1 cellular context compared by ENCODE assay signal in genomic region chr22:22076937-22077703, GRCh38.
TF ChIP-seq lines count a peak whose summit lies in the region.

No MANE protein-coding gene starts in this region.

TF ChIP-seq in K562, 482 proteins besides CTCF, POLR2A, EP300 and RAD21 (continued from another document):
- TF ChIP-seq ELK3 (CRISPR knock-in tag; IDR thresholded peaks at IDR 0.05), result peak; percentile 16; the same call in 1 of the 2 replicates
- TF ChIP-seq CREM (IDR thresholded peaks at IDR 0.05; ENCODE audit: low read depth), result no peak
- TF ChIP-seq PCBP1 (IDR thresholded peaks at IDR 0.05; ENCODE audit: low read depth, low read length, poor library complexity, severe bottlenecking), result no peak
- TF ChIP-seq RBFOX2 (IDR thresholded peaks at IDR 0.05; ENCODE audit: low read depth, low read length), result no peak
- no peak for TF ChIP-seq CHD1 (IDR thresholded peaks at IDR 0.05; ENCODE audit: low read length)
- TF ChIP-seq SNRNP70 (optimal IDR thresholded peaks at IDR 0.05; ENCODE audit: low read depth, low read length), result no peak
- TF ChIP-seq, protein P1, sequence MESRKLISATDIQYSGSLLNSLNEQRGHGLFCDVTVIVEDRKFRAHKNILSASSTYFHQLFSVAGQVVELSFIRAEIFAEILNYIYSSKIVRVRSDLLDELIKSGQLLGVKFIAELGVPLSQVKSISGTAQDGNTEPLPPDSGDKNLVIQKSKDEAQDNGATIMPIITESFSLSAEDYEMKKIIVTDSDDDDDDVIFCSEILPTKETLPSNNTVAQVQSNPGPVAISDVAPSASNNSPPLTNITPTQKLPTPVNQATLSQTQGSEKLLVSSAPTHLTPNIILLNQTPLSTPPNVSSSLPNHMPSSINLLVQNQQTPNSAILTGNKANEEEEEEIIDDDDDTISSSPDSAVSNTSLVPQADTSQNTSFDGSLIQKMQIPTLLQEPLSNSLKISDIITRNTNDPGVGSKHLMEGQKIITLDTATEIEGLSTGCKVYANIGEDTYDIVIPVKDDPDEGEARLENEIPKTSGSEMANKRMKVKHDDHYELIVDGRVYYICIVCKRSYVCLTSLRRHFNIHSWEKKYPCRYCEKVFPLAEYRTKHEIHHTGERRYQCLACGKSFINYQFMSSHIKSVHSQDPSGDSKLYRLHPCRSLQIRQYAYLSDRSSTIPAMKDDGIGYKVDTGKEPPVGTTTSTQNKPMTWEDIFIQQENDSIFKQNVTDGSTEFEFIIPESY (CRISPR knock-in tag; IDR thresholded peaks at IDR 0.05), result no peak
